Comparison of ENCODE assay signal across 2 cellular contexts in the genomic region with DNA sequence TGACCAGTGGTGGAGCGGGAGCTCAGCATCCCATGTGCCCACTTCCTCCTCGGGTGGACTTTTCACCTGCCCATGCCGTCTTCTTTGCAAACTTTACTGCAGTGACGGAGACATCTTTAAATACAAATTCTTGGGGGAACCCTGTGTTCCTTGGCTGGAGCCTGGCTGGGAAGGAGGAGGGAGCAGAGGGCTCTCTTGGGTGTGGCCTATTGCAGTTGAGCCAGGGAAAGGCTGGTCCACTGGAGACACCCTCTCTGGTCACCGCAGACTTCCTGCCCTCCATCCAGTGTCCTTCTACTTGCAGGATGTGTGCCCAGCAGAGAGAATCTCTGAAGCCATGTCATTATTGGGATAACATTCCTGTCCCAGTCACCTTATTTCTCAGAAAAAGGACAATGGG.
TF ChIP-seq lines count a peak whose summit lies in the region.

No MANE protein-coding gene starts in this region.

TF ChIP-seq in GM23338, 12 proteins besides CTCF, POLR2A, EP300 and RAD21 (continued from another document):
- TF ChIP-seq NANOG (IDR thresholded peaks at IDR 0.05; ENCODE audit: borderline replicate concordance) (no peak), POLR2AphosphoS5 (IDR thresholded peaks at IDR 0.05; ENCODE audit: low read depth) (no peak), EZH2phosphoT487 (IDR thresholded peaks at IDR 0.05; ENCODE audit: unreplicated experiment) (no peak), ZNF331 (CRISPR knock-in tag; IDR thresholded peaks at IDR 0.05; ENCODE audit: low read depth) (no peak)
- TF ChIP-seq, protein P1, sequence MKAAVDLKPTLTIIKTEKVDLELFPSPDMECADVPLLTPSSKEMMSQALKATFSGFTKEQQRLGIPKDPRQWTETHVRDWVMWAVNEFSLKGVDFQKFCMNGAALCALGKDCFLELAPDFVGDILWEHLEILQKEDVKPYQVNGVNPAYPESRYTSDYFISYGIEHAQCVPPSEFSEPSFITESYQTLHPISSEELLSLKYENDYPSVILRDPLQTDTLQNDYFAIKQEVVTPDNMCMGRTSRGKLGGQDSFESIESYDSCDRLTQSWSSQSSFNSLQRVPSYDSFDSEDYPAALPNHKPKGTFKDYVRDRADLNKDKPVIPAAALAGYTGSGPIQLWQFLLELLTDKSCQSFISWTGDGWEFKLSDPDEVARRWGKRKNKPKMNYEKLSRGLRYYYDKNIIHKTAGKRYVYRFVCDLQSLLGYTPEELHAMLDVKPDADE (IDR thresholded peaks at IDR 0.05) = no peak

TF ChIP-seq in WTC11, 78 proteins besides CTCF, POLR2A, EP300 and RAD21 (continued from another document):
- TF ChIP-seq, protein P2, sequence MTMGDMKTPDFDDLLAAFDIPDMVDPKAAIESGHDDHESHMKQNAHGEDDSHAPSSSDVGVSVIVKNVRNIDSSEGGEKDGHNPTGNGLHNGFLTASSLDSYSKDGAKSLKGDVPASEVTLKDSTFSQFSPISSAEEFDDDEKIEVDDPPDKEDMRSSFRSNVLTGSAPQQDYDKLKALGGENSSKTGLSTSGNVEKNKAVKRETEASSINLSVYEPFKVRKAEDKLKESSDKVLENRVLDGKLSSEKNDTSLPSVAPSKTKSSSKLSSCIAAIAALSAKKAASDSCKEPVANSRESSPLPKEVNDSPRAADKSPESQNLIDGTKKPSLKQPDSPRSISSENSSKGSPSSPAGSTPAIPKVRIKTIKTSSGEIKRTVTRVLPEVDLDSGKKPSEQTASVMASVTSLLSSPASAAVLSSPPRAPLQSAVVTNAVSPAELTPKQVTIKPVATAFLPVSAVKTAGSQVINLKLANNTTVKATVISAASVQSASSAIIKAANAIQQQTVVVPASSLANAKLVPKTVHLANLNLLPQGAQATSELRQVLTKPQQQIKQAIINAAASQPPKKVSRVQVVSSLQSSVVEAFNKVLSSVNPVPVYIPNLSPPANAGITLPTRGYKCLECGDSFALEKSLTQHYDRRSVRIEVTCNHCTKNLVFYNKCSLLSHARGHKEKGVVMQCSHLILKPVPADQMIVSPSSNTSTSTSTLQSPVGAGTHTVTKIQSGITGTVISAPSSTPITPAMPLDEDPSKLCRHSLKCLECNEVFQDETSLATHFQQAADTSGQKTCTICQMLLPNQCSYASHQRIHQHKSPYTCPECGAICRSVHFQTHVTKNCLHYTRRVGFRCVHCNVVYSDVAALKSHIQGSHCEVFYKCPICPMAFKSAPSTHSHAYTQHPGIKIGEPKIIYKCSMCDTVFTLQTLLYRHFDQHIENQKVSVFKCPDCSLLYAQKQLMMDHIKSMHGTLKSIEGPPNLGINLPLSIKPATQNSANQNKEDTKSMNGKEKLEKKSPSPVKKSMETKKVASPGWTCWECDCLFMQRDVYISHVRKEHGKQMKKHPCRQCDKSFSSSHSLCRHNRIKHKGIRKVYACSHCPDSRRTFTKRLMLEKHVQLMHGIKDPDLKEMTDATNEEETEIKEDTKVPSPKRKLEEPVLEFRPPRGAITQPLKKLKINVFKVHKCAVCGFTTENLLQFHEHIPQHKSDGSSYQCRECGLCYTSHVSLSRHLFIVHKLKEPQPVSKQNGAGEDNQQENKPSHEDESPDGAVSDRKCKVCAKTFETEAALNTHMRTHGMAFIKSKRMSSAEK (CRISPR knock-in tag; IDR thresholded peaks at IDR 0.05; ENCODE audit: borderline replicate concordance) = no peak
- TF ChIP-seq, protein P3, sequence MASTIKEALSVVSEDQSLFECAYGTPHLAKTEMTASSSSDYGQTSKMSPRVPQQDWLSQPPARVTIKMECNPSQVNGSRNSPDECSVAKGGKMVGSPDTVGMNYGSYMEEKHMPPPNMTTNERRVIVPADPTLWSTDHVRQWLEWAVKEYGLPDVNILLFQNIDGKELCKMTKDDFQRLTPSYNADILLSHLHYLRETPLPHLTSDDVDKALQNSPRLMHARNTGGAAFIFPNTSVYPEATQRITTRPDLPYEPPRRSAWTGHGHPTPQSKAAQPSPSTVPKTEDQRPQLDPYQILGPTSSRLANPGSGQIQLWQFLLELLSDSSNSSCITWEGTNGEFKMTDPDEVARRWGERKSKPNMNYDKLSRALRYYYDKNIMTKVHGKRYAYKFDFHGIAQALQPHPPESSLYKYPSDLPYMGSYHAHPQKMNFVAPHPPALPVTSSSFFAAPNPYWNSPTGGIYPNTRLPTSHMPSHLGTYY (CRISPR knock-in tag; IDR thresholded peaks at IDR 0.05) = no peak
- TF ChIP-seq, protein P4, sequence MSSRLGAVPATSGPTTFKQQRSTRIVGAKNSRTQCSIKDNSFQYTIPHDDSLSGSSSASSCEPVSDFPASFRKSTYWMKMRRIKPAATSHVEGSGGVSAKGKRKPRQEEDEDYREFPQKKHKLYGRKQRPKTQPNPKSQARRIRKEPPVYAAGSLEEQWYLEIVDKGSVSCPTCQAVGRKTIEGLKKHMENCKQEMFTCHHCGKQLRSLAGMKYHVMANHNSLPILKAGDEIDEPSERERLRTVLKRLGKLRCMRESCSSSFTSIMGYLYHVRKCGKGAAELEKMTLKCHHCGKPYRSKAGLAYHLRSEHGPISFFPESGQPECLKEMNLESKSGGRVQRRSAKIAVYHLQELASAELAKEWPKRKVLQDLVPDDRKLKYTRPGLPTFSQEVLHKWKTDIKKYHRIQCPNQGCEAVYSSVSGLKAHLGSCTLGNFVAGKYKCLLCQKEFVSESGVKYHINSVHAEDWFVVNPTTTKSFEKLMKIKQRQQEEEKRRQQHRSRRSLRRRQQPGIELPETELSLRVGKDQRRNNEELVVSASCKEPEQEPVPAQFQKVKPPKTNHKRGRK (CRISPR knock-in tag; IDR thresholded peaks at IDR 0.05; ENCODE audit: borderline replicate concordance) = no peak
- TF ChIP-seq SOX15 (CRISPR knock-in tag; IDR thresholded peaks at IDR 0.05) (no peak), FOXK1 (CRISPR knock-in tag; IDR thresholded peaks at IDR 0.05) (no peak), GABPB1 (CRISPR knock-in tag; IDR thresholded peaks at IDR 0.05) (no peak)
- TF ChIP-seq, protein P5, sequence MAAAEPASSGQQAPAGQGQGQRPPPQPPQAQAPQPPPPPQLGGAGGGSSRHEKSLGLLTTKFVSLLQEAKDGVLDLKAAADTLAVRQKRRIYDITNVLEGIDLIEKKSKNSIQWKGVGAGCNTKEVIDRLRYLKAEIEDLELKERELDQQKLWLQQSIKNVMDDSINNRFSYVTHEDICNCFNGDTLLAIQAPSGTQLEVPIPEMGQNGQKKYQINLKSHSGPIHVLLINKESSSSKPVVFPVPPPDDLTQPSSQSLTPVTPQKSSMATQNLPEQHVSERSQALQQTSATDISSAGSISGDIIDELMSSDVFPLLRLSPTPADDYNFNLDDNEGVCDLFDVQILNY (CRISPR knock-in tag; IDR thresholded peaks at IDR 0.05) = no peak
